Comparison of ENCODE assay signal across 1 cellular context in the genomic region with DNA sequence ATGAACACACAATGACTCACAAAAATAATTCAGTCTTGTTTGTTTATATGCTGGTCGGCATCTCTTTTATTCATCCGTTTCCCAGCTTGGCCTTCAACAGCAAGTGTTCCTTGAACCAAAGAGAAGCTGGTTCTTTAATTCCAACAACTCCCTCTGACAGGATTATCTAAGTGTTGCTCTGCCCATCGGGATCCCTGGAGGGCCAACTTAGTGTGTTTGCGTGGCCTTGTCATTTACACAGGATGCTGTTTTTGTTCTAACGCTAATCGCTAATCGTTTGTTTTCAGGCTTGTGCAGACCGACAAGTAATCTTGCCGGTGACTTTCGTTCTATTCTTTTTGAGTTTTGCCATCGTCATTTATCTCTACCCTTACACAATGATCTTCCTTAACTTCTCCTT.
TF ChIP-seq lines count a peak whose summit lies in the region.

No MANE protein-coding gene starts in this region.

TF ChIP-seq in H1, 55 proteins besides CTCF, POLR2A, EP300 and RAD21 (continued from another document):
- TF ChIP-seq RNF2 (IDR thresholded peaks at IDR 0.05; ENCODE audit: borderline replicate concordance, low read depth, low read length, missing control alignments, poor library complexity, severe bottlenecking) (no peak), POU5F1 (IDR thresholded peaks at IDR 0.05; ENCODE audit: low read depth, low read length) (no peak), RFX5 (IDR thresholded peaks at IDR 0.05; ENCODE audit: borderline replicate concordance, low read depth, low read length) (no peak), BCL11A (IDR thresholded peaks at IDR 0.05; ENCODE audit: low read depth in 2 of 2, low read length in 2 of 2) (no peak), KDM4A (IDR thresholded peaks at IDR 0.05; ENCODE audit: low read depth, low read length, severe bottlenecking) (no peak), YY1 (IDR thresholded peaks at IDR 0.05; ENCODE audit: low read depth, low read length) (no peak), TBP (IDR thresholded peaks at IDR 0.05; ENCODE audit: low read depth, low read length) (no peak), NANOG (IDR thresholded peaks at IDR 0.05; ENCODE audit: insufficient read depth, low read depth, low read length, poor library complexity, severe bottlenecking) (no peak), CHD2 (IDR thresholded peaks at IDR 0.05; ENCODE audit: low read length) (no peak)
